ENCODE assay signal across 22 cellular contexts in genomic region chr21:31553461-31553860, GRCh38.
"Had no signal": no experiment of that assay in that cellular context is flagged by ENCODE, and none has a peak within 500 bp of the region (broad histone marks: within the 10 kb centered on the region; RNA-seq: fewer than 3 reads in every experiment).

No MANE protein-coding gene starts in this region.

- H3K9me3 ChIP-seq: esophagus muscularis mucosa, gastroesophageal sphincter, heart left ventricle, sigmoid colon had no signal

- H3K27ac Mint-ChIP-seq: activated CD4-positive, alpha-beta memory T cell treated with anti-CD3 and anti-CD28 coated beads, Interleukin-2, amount 10 ng/mL, durations not matched to agents 7 days and 5 days; immature natural killer cell; stimulated activated memory B cell treated with anti-CD40 and anti-IgM and Interleukin-4, amounts not matched to agents 10 μg/mL and 1 μg/mL and 100 μg/mL, for 72 hours; T-cell had no signal

- H3K4me3 ChIP-seq: esophagus muscularis mucosa, gastroesophageal sphincter, heart left ventricle, sigmoid colon had no signal

- H3K9me3 Mint-ChIP-seq: activated CD4-positive, alpha-beta memory T cell treated with anti-CD3 and anti-CD28 coated beads, Interleukin-2, amount 10 ng/mL, durations not matched to agents 7 days and 5 days; activated naive CD8-positive, alpha-beta T cell treated with anti-CD3 and anti-CD28 coated beads, Interleukin-2, amount 10 ng/mL, durations not matched to agents 7 days and 5 days; activated T-helper 17 cell treated with anti-CD3 and anti-CD28 coated beads, Interleukin-2, amount 50 U/mL, for 72 hours; immature natural killer cell; naive thymus-derived CD8-positive, alpha-beta T cell; T-cell had no signal

- H3K27ac ChIP-seq: esophagus muscularis mucosa, gastroesophageal sphincter, heart left ventricle, sigmoid colon had no signal

- FAIRE-seq: endothelial cell of umbilical vein had no signal

- H3K36me3 Mint-ChIP-seq: immature natural killer cell; naive thymus-derived CD8-positive, alpha-beta T cell; stimulated activated memory B cell treated with anti-CD40 and anti-IgM and Interleukin-4, amounts not matched to agents 10 μg/mL and 1 μg/mL and 100 μg/mL, for 72 hours; T-cell; WTC11 had no signal

- H3K4me3 Mint-ChIP-seq: activated CD4-positive, alpha-beta memory T cell treated with anti-CD3 and anti-CD28 coated beads, Interleukin-2, amount 10 ng/mL, durations not matched to agents 7 days and 5 days; activated naive CD8-positive, alpha-beta T cell treated with anti-CD3 and anti-CD28 coated beads, Interleukin-2, amount 10 ng/mL, durations not matched to agents 7 days and 5 days; brain; immature natural killer cell; naive thymus-derived CD8-positive, alpha-beta T cell; stimulated activated memory B cell treated with anti-CD40 and anti-IgM and Interleukin-4, amounts not matched to agents 10 μg/mL and 1 μg/mL and 100 μg/mL, for 72 hours; T-cell; WTC11 had no signal

- DNase-seq: activated CD4-positive, alpha-beta memory T cell treated with anti-CD3 and anti-CD28 coated beads, Interleukin-2, amount 10 ng/mL, durations not matched to agents 7 days and 5 days; activated CD4-positive, alpha-beta T cell treated with anti-CD3 and anti-CD28 coated beads for 4 hours; activated naive CD4-positive, alpha-beta T cell; activated naive CD8-positive, alpha-beta T cell treated with anti-CD3 and anti-CD28 coated beads, Interleukin-2, amount 10 ng/mL, durations not matched to agents 7 days and 5 days; activated T-cell treated with anti-CD3 and anti-CD28 coated beads, Interleukin-2, amount 50 U/mL, for 1 hour; cortex of kidney; effector CD4-positive, alpha-beta T cell; heart left ventricle; immature natural killer cell; mesenchymal stem cell; naive thymus-derived CD8-positive, alpha-beta T cell; nucleus accumbens; sigmoid colon; stimulated activated CD4-positive, alpha-beta T cell treated with anti-CD3 and anti-CD28 coated beads, Interleukin-4, amount 100 ng/mL, for 24 hours; T-cell had no signal

- H3K36me3 ChIP-seq: esophagus muscularis mucosa, gastroesophageal sphincter, heart left ventricle, sigmoid colon had no signal
